ENCODE assay signal across 8 cellular contexts in genomic region chr3:126134219-126134975, GRCh38. TPM values are rescaled to one million over a fixed set of nuclear protein-coding genes. Genes with fewer than 3 reads are reported as not detected.
DNase-seq lines count a peak whose midpoint lies in the region; ATAC-seq and TF ChIP-seq lines count a peak whose summit lies in the region.

No MANE protein-coding gene starts in this region.

- no peak overlapping the region for H3K4me3 ChIP-seq in lower leg skin (ENCODE audit: low read depth, poor library complexity, severe bottlenecking)

- H3K36me3 Mint-ChIP-seq in activated B cell treated with CpG ODN at 0.5 μM for 24 hours (ENCODE audit: low read depth), result no peaks in the 10 kb centered on the region

- POLR2A ChIA-PET in activated B cell treated with CpG ODN at 0.5 μM for 24 hours (lab: Charles Lee), result no interaction called here

- 40 to 46% methylated on average over 22 to 23 of the region's 23 CpGs for WGBS in lower leg skin, 2 donors

- CTCF ChIA-PET in activated B cell treated with CpG ODN at 0.5 μM for 24 hours (lab: Charles Lee), result interaction anchor here (1.0 to 2.3 kb wide), 3 partner anchors 13 to 258 kb away, joined by 3 to 16 read pairs (median 4); no protein-coding TSS in a partner anchor

- DNase-seq in activated effector memory CD4-positive, alpha-beta T cell treated with anti-CD3 and anti-CD28 coated beads, Interleukin-2, amount 50 U/mL, for 16 hours, result peak; percentile 72
- no peak for DNase-seq in activated effector memory CD4-positive, alpha-beta T cell treated with Interleukin-2 at 50 U/mL for 16 hours
- DNase-seq in NCI-H2029 (lab: John Stamatoyannopoulos, UW) (peak; percentile 29), activated B cell treated with CpG ODN at 0.5 μM for 24 hours (peak; percentile 26), dedifferentiated amniotic fluid mesenchymal stem cell (ENCODE audit: extremely low spot score) (peak; percentile 40), lower leg skin (ENCODE audit: low spot score in 2 of 2) (peak; percentile 48 to 94)
- DNase-seq in stimulated activated CD8-positive, alpha-beta memory T cell treated with anti-CD3 and anti-CD28 coated beads, Interleukin-15, amount 100 ng/mL, for 1 hour (ENCODE audit: low read depth), result peak; percentile 11

- H3K27ac Mint-ChIP-seq in activated B cell treated with CpG ODN at 0.5 μM for 24 hours, result no peak overlapping the region

- intact Hi-C loops in activated B cell treated with CpG ODN at 0.5 μM for 24 hours (cut with micrococcal nuclease), result loop anchor here (5.0 kb wide), 1 partner anchor 1323 kb away; no protein-coding TSS in a partner anchor
- intact Hi-C loops in lower leg skin (cut with DNase I; ENCODE audit: low total_unique reads), result no loop called here

- peak; percentile 58 for ATAC-seq in activated B cell treated with CpG ODN at 0.5 μM for 24 hours (ENCODE audit: low read depth)
- no peak for ATAC-seq in GM21717 (IDR thresholded peaks at IDR 0.05; ENCODE audit: unreplicated experiment)

- H3K9me3 Mint-ChIP-seq in activated B cell treated with CpG ODN at 0.5 μM for 24 hours, result no peaks in the 10 kb centered on the region

- no peak for TF ChIP-seq POLR2A in lower leg skin (IDR thresholded peaks at IDR 0.05)

- peaks cover 18% of the 10 kb centered on the region for H3K27me3 Mint-ChIP-seq in activated B cell treated with CpG ODN at 0.5 μM for 24 hours

- TF ChIP-seq CTCF in activated B cell treated with CpG ODN at 0.5 μM for 24 hours (IDR thresholded peaks at IDR 0.05), result peak; percentile 64
- peak in 1 of 3 donors; percentile 10 for TF ChIP-seq CTCF in lower leg skin (IDR thresholded peaks at IDR 0.05)

- no peak overlapping the region for H3K4me3 Mint-ChIP-seq in activated B cell treated with CpG ODN at 0.5 μM for 24 hours

- no peaks in the 10 kb centered on the region for H3K4me1 Mint-ChIP-seq in activated B cell treated with CpG ODN at 0.5 μM for 24 hours

RNA-seq across cellular contexts. Expression of gene ALDH1L1, which starts 46.0 kb away (rescaled TPM):
- total RNA-seq in activated B cell treated with CpG ODN at 0.5 μM for 24 hours (not detected in 2 replicates), lower leg skin (1 to 10 TPM; 2.3 to 8.1 (median 6.0) TPM)

RNA-seq across cellular contexts. Expression of gene SLC41A3, which starts 50.5 kb away (rescaled TPM):
- total RNA-seq in activated B cell treated with CpG ODN at 0.5 μM for 24 hours (34.8 and 36.2 TPM in 2 replicates), lower leg skin (10 to 100 TPM; 31.6 to 41.1 (median 37.3) TPM)
